Comparison of ENCODE assay signal across 13 cellular contexts in the genomic region with DNA sequence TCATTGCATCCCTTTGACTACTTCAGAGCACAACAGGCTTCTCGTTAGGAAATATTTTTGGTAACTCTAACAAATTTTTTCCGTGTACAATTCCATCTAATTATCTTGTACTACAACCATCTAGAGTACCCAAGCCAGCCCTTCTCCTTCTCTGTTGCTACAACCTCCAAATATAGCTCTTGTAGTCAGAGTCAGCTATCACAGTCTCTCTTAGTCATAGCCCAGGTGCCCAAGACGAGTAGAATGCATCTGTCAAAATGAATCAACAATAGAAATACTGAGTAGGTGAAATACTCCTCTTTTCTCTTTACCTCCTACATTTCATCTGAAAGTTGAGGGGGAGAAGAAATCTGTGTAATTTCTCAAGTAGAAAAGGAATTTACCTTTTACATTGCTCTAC.
DNase-seq lines count a peak whose midpoint lies in the region; ATAC-seq and TF ChIP-seq lines count a peak whose summit lies in the region.
"Had no signal": no experiment of that assay in that cellular context is flagged by ENCODE, and none has a peak within 500 bp of the region (broad histone marks: within the 10 kb centered on the region; RNA-seq: fewer than 3 reads in every experiment).

No MANE protein-coding gene starts in this region.

- no peak overlapping the region for H3K27ac Mint-ChIP-seq in activated CD8-positive, alpha-beta T cell treated with anti-CD3 and anti-CD28 coated beads for 36 hours
- H3K27ac Mint-ChIP-seq in activated CD8-positive, alpha-beta T cell treated with anti-CD3 and anti-CD28 coated beads, Interleukin-2, amount 10 ng/mL, durations not matched to agents 7 days and 5 days = no peak overlapping the region
- H3K27ac Mint-ChIP-seq: natural killer cell, type B pancreatic cell had no signal

- H3K4me3 ChIP-seq in heart right ventricle = no peak overlapping the region
- no peak overlapping the region for H3K4me3 ChIP-seq in smooth muscle cell
- no peak overlapping the region for H3K4me3 ChIP-seq in PC-9
- H3K4me3 ChIP-seq: esophagus squamous epithelium had no signal

- intact Hi-C loops in activated CD8-positive, alpha-beta T cell treated with anti-CD3 and anti-CD28 coated beads for 36 hours (cut with micrococcal nuclease) = no loop called here
- intact Hi-C loops in heart right ventricle (cut with DNase I) (no loop called here), PC-9 (cut with micrococcal nuclease; ENCODE audit: unreplicated experiment) (no loop called here)

- H3K9me3 Mint-ChIP-seq in activated CD8-positive, alpha-beta T cell treated with anti-CD3 and anti-CD28 coated beads for 36 hours = no peaks in the 10 kb centered on the region
- no peaks in the 10 kb centered on the region for H3K9me3 Mint-ChIP-seq in activated CD8-positive, alpha-beta T cell treated with anti-CD3 and anti-CD28 coated beads, Interleukin-2, amount 10 ng/mL, durations not matched to agents 7 days and 5 days (ENCODE audit: insufficient read depth)
- H3K9me3 Mint-ChIP-seq: type B pancreatic cell had no signal

- H4K20me1 ChIP-seq in smooth muscle cell (ENCODE audit: low read depth) (no peaks in the 10 kb centered on the region), PC-9 (ENCODE audit: insufficient read depth) (no peaks in the 10 kb centered on the region)

- H3K4me3 Mint-ChIP-seq in activated CD8-positive, alpha-beta T cell treated with anti-CD3 and anti-CD28 coated beads for 36 hours = no peak overlapping the region
- no peak overlapping the region for H3K4me3 Mint-ChIP-seq in activated CD8-positive, alpha-beta T cell treated with anti-CD3 and anti-CD28 coated beads, Interleukin-2, amount 10 ng/mL, durations not matched to agents 7 days and 5 days
- H3K4me3 Mint-ChIP-seq: natural killer cell, type B pancreatic cell had no signal

- H3K27ac ChIP-seq in heart right ventricle (peak overlapping the region in 6 of 10 donors; percentile 10 to 79 (median 74)), smooth muscle cell (ENCODE audit: low read depth) (peak overlapping the region; percentile 28), PC-9 (no peak overlapping the region)
- H3K27ac ChIP-seq: esophagus squamous epithelium had no signal

- no peaks in the 10 kb centered on the region for H3K9me2 ChIP-seq in PC-9 (ENCODE audit: insufficient read depth)

- BruUV-seq in PC-9 (replicated peaks; lab: Mats Ljungman, UMichigan) = no TSS peak

- no peak overlapping the region for H3K9ac ChIP-seq in smooth muscle cell (ENCODE audit: low read depth)

- H3K9me3 ChIP-seq in heart right ventricle (peaks cover 0 to 5% (median 0%) of the 10 kb centered on the region in 11 donors), smooth muscle cell (replicated peaks; ENCODE audit: low read depth) (no peaks in the 10 kb centered on the region), PC-9 (ENCODE audit: insufficient read depth, low read depth) (no peaks in the 10 kb centered on the region; the same call in 1 of the 2 replicates)
- H3K9me3 ChIP-seq: esophagus squamous epithelium had no signal

- H3K27me3 ChIP-seq in heart right ventricle (no peaks in the 10 kb centered on the region), smooth muscle cell (ENCODE audit: low read depth) (no peaks in the 10 kb centered on the region), PC-9 (ENCODE audit: insufficient read depth, low read depth) (no peaks in the 10 kb centered on the region)
- H3K27me3 ChIP-seq: esophagus squamous epithelium had no signal

- peaks cover 2% of the 10 kb centered on the region for H3K4me1 Mint-ChIP-seq in activated CD8-positive, alpha-beta T cell treated with anti-CD3 and anti-CD28 coated beads for 36 hours (ENCODE audit: low read depth)
- H3K4me1 Mint-ChIP-seq in activated CD8-positive, alpha-beta T cell treated with anti-CD3 and anti-CD28 coated beads, Interleukin-2, amount 10 ng/mL, durations not matched to agents 7 days and 5 days (ENCODE audit: low read depth) = no peaks in the 10 kb centered on the region
- H3K4me1 Mint-ChIP-seq: natural killer cell had no signal

- no peaks in the 10 kb centered on the region for H3K79me2 ChIP-seq in smooth muscle cell (ENCODE audit: low read depth)
- no peaks in the 10 kb centered on the region for H3K79me2 ChIP-seq in PC-9 (ENCODE audit: low read depth)

- H3K36me3 ChIP-seq in heart right ventricle = no peaks in the 10 kb centered on the region
- no peaks in the 10 kb centered on the region for H3K36me3 ChIP-seq in smooth muscle cell (ENCODE audit: low read depth)
- no peaks in the 10 kb centered on the region for H3K36me3 ChIP-seq in PC-9 (ENCODE audit: low read depth)
- H3K36me3 ChIP-seq: esophagus squamous epithelium had no signal

- H2AFZ ChIP-seq in smooth muscle cell (ENCODE audit: low read depth) (no peak overlapping the region), PC-9 (no peak overlapping the region)

- no peaks in the 10 kb centered on the region for H3K36me3 Mint-ChIP-seq in activated CD8-positive, alpha-beta T cell treated with anti-CD3 and anti-CD28 coated beads for 36 hours (ENCODE audit: low read depth)
- no peaks in the 10 kb centered on the region for H3K36me3 Mint-ChIP-seq in activated CD8-positive, alpha-beta T cell treated with anti-CD3 and anti-CD28 coated beads, Interleukin-2, amount 10 ng/mL, durations not matched to agents 7 days and 5 days (ENCODE audit: low read depth)
- H3K36me3 Mint-ChIP-seq: natural killer cell, type B pancreatic cell had no signal

- ATAC-seq in activated CD8-positive, alpha-beta T cell treated with anti-CD3 and anti-CD28 coated beads for 36 hours = peak; percentile 42
- ATAC-seq in activated CD8-positive, alpha-beta T cell treated with anti-CD3 and anti-CD28 coated beads, Interleukin-2, amount 10 ng/mL, durations not matched to agents 7 days and 5 days = no peak
- ATAC-seq in heart right ventricle = peak; percentile 90 to 100 (median 98)
- ATAC-seq: natural killer cell had no signal

- H3K4me2 ChIP-seq in smooth muscle cell (no peak overlapping the region), PC-9 (no peak overlapping the region)

- H3F3A ChIP-seq in smooth muscle cell (ENCODE audit: low read depth) (peaks cover 4% of the 10 kb centered on the region), PC-9 (ENCODE audit: insufficient read depth, low read depth) (no peaks in the 10 kb centered on the region)

- DNase-seq in activated CD8-positive, alpha-beta T cell treated with anti-CD3 and anti-CD28 coated beads for 36 hours = no peak
- no peak for DNase-seq in activated CD8-positive, alpha-beta T cell treated with anti-CD3 and anti-CD28 coated beads, Interleukin-2, amount 10 ng/mL, durations not matched to agents 7 days and 5 days
- DNase-seq in RPMI7951 (ENCODE audit: low read depth) (peak; percentile 51), heart right ventricle (peak in 1 of 2 donors; percentile 37), smooth muscle cell (lab: John Stamatoyannopoulos, UW; ENCODE audit: unreplicated experiment) (no peak), SIG-M5 treated with dmso at 0.1 percent for 504 hours (lab: John Stamatoyannopoulos, UW; ENCODE audit: unreplicated experiment) (no peak), PC-9 (no peak)
- DNase-seq in stimulated activated CD4-positive, alpha-beta T cell treated with anti-CD3 and anti-CD28 coated beads, Interleukin-4, amount 100 ng/mL, for 24 hours = no peak
- DNase-seq: activated naive CD4-positive, alpha-beta T cell treated with anti-CD3 and anti-CD28 coated beads, Interleukin-2, amount 50 U/mL, for 16 hours; esophagus squamous epithelium; natural killer cell; NCI-H146 had no signal

- no peak for TF ChIP-seq CTCF in activated CD8-positive, alpha-beta T cell treated with anti-CD3 and anti-CD28 coated beads for 36 hours (IDR thresholded peaks at IDR 0.05)
- TF ChIP-seq CTCF in heart right ventricle (IDR thresholded peaks at IDR 0.05) (no peak), smooth muscle cell (IDR thresholded peaks at IDR 0.05; ENCODE audit: borderline replicate concordance, insufficient read depth, poor library complexity, severe bottlenecking) (no peak), PC-9 (conservative IDR thresholded peaks at IDR 0.05) (no peak)

- 30 to 33% methylated on average over 3 of the region's 3 CpGs for WGBS in heart right ventricle, 2 donors
- WGBS in smooth muscle cell (ENCODE audit: low lambda C conversion rate) = 26% methylated on average over 3 of the region's 3 CpGs

- POLR2A ChIA-PET in activated CD8-positive, alpha-beta T cell treated with anti-CD3 and anti-CD28 coated beads for 36 hours (lab: Charles Lee) = no interaction called here
- POLR2A ChIA-PET in activated CD8-positive, alpha-beta T cell treated with anti-CD3 and anti-CD28 coated beads, Interleukin-2, amount 10 ng/mL, durations not matched to agents 7 days and 5 days (lab: Charles Lee) = no interaction called here
- POLR2A ChIA-PET in PC-9 (lab: Charles Lee; ENCODE audit: unreplicated experiment) = interaction anchor here (0.6 to 0.9 kb wide), 3 partner anchors 16 to 440 kb away, joined by 4 to 9 read pairs (median 4); no protein-coding TSS in a partner anchor

- H3K27me3 Mint-ChIP-seq in activated CD8-positive, alpha-beta T cell treated with anti-CD3 and anti-CD28 coated beads for 36 hours = peaks cover 3% of the 10 kb centered on the region
- H3K27me3 Mint-ChIP-seq in activated CD8-positive, alpha-beta T cell treated with anti-CD3 and anti-CD28 coated beads, Interleukin-2, amount 10 ng/mL, durations not matched to agents 7 days and 5 days (ENCODE audit: low read depth) = no peaks in the 10 kb centered on the region
- H3K27me3 Mint-ChIP-seq: type B pancreatic cell had no signal

- H3K4me1 ChIP-seq in heart right ventricle (peaks cover 0 to 24% (median 0%) of the 10 kb centered on the region in 9 donors), smooth muscle cell (ENCODE audit: low read depth) (peaks cover 5% of the 10 kb centered on the region), PC-9 (replicated peaks; ENCODE audit: insufficient read depth) (no peaks in the 10 kb centered on the region)
- H3K4me1 ChIP-seq: esophagus squamous epithelium had no signal

- CTCF ChIA-PET in activated CD8-positive, alpha-beta T cell treated with anti-CD3 and anti-CD28 coated beads for 36 hours (lab: Charles Lee) = no interaction called here
- CTCF ChIA-PET in activated CD8-positive, alpha-beta T cell treated with anti-CD3 and anti-CD28 coated beads, Interleukin-2, amount 10 ng/mL, durations not matched to agents 7 days and 5 days (lab: Charles Lee) = no interaction called here
- CTCF ChIA-PET in PC-9 (lab: Charles Lee) = no interaction called here
